In genomic region chrX:29281078-29281742, GRCh38 we compare ENCODE assay signal across 19 cellular contexts.
DNase-seq lines count a peak whose midpoint lies in the region; ATAC-seq and TF ChIP-seq lines count a peak whose summit lies in the region.
"Had no signal": no experiment of that assay in that cellular context is flagged by ENCODE, and none has a peak within 500 bp of the region (broad histone marks: within the 10 kb centered on the region; RNA-seq: fewer than 3 reads in every experiment).

No MANE protein-coding gene starts in this region.

- no peaks in the 10 kb centered on the region for H3K36me3 ChIP-seq in right lobe of liver
- H3K36me3 ChIP-seq: BLaER1, HAP-1 had no signal

- WGBS in right lobe of liver (ENCODE audit: insufficient coverage, low coverage, low lambda C conversion rate, missing lambda C conversion rate): 30% methylated on average over 2 of the region's 2 CpGs

- DNase-seq in HuH-7.5 (ENCODE audit: low spot score) (peak; percentile 3), left lobe of liver (ENCODE audit: low spot score) (peak; percentile 42), right lobe of liver (peak in 1 of 3 donors; percentile 40)
- no peak for DNase-seq in activated naive CD4-positive, alpha-beta T cell treated with anti-CD3 and anti-CD28 coated beads, Interleukin-2, amount 50 U/mL, for 72 hours (ENCODE audit: low spot score in 2 of 2)
- DNase-seq: Caco-2; CD4-positive, CD25-positive, alpha-beta regulatory T cell; CD8-positive, alpha-beta T cell; DMS 273 treated with DMSO at 0.1 percent for 48 hours; DMS79; EL; GDM1; GOT3; HFFc6 had no signal

- ATAC-seq in left lobe of liver (peak; percentile 88), right lobe of liver (peak; percentile 87 to 95 (median 91)), GM21367 (IDR thresholded peaks at IDR 0.05; ENCODE audit: unreplicated experiment) (no peak), HG02885 (IDR thresholded peaks at IDR 0.05; ENCODE audit: poor library complexity, unreplicated experiment) (no peak), HG02763 (IDR thresholded peaks at IDR 0.05; ENCODE audit: unreplicated experiment) (no peak)
- ATAC-seq in activated naive CD4-positive, alpha-beta T cell treated with anti-CD3 and anti-CD28 coated beads, Interleukin-2, amount 50 U/mL, for 72 hours: no peak
- ATAC-seq: CD8-positive, alpha-beta T cell had no signal

- H3K9me3 ChIP-seq in right lobe of liver: no peaks in the 10 kb centered on the region
- H3K9me3 ChIP-seq: BLaER1, Caco-2, HAP-1 had no signal

- intact Hi-C loops in right lobe of liver (cut with DNase I): no loop called here

- no peak for TF ChIP-seq POLR2A in right lobe of liver (IDR thresholded peaks at IDR 0.05)

- H3K27ac Mint-ChIP-seq in activated naive CD4-positive, alpha-beta T cell treated with anti-CD3 and anti-CD28 coated beads, Interleukin-2, amount 50 U/mL, for 72 hours: no peak overlapping the region
- H3K27ac Mint-ChIP-seq: CD4-positive, CD25-positive, alpha-beta regulatory T cell; CD8-positive, alpha-beta T cell; HFFc6 had no signal

- no peaks in the 10 kb centered on the region for H3K36me3 Mint-ChIP-seq in activated naive CD4-positive, alpha-beta T cell treated with anti-CD3 and anti-CD28 coated beads, Interleukin-2, amount 50 U/mL, for 72 hours
- H3K36me3 Mint-ChIP-seq: CD4-positive, CD25-positive, alpha-beta regulatory T cell; CD8-positive, alpha-beta T cell had no signal

- H3K4me1 ChIP-seq in right lobe of liver: peaks cover 0 to 16% (median 2%) of the 10 kb centered on the region in 4 donors
- H3K4me1 ChIP-seq: BLaER1, Caco-2, HAP-1 had no signal

- H3K27ac ChIP-seq in right lobe of liver: peak overlapping the region in 2 of 3 donors; percentile 10 to 45
- H3K27ac ChIP-seq: BLaER1, C4-2B had no signal

- H3K27me3 ChIP-seq in right lobe of liver: no peaks in the 10 kb centered on the region
- H3K27me3 ChIP-seq: BLaER1 had no signal

- no peak for TF ChIP-seq CTCF in right lobe of liver (IDR thresholded peaks at IDR 0.05)

- H3K9me3 Mint-ChIP-seq in activated naive CD4-positive, alpha-beta T cell treated with anti-CD3 and anti-CD28 coated beads, Interleukin-2, amount 50 U/mL, for 72 hours: peaks cover 0 to 3% of the 10 kb centered on the region in 2 donors
- H3K9me3 Mint-ChIP-seq: HFFc6 had no signal

- no peak overlapping the region for H3K4me3 ChIP-seq in right lobe of liver
- H3K4me3 ChIP-seq: BLaER1, HAP-1 had no signal

Comparison
In these comparisons a context has a peak if more than half of its experiments do, and no peak if none do; other contexts are left out.
1. DNase-seq: peak in HuH-7.5 (single experiment) and left lobe of liver (single experiment); none in activated naive CD4-positive, alpha-beta T cell treated with anti-CD3 and anti-CD28 coated beads, Interleukin-2, amount 50 U/mL, for 72 hours (0 of 2).
2. ATAC-seq: peak in left lobe of liver (single experiment) and right lobe of liver (4 of 4); none in activated naive CD4-positive, alpha-beta T cell treated with anti-CD3 and anti-CD28 coated beads, Interleukin-2, amount 50 U/mL, for 72 hours (0 of 2), GM21367 (single experiment), HG02885 (single experiment) and HG02763 (single experiment).